Comparison of ENCODE assay signal across 8 cellular contexts in the genomic region with DNA sequence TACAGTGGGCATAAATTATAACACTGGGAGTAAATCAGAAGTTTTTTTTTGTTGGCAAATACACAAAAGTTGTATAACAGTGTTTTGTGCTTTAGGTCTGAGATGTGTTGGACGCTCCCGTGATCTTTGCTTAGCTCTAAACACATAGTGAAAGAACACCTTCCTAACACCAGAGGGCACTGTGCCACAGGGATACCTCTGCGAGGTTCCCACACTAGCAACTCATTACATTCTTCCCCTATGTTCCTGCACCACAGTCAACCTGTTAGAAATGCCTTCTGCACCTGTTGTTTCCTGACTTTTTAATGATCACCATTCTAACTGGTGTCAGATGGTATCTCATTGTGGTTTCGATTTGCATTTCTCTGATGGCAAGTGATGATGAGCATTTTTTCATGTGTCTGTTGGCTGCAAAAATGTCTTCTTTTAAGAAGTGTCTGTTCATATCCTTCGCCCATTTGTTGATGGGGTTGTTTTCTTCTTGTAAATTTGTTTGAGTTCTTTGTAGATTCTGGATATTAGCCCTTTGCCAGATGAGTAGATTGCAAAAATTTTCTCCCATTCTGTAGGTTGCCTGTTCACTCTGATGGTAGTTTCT. TPM values are rescaled to one million over a fixed set of nuclear protein-coding genes. Genes with fewer than 3 reads are reported as not detected.
DNase-seq lines count a peak whose midpoint lies in the region; ATAC-seq, FAIRE-seq and TF ChIP-seq lines count a peak whose summit lies in the region.
"Not testable (repeated sequence)": the region's sequence is repeated elsewhere in the genome, so short reads cannot be mapped to it uniquely, and the experiment has no call there.

No MANE protein-coding gene starts in this region.

- not testable (repeated sequence) for H3K4me2 ChIP-seq in mammary epithelial cell (ENCODE audit: insufficient read depth, low read depth, low read length); keratinocyte (ENCODE audit: control insufficient read depth, extremely low read depth, insufficient read depth, low read depth, low read length)

- H3K9me3 ChIP-seq in CD4-positive, alpha-beta memory T cell (ENCODE audit: control insufficient read depth in 1 of 2, low read length in 2 of 2); mammary epithelial cell (replicated peaks; ENCODE audit: insufficient read depth, low read length); keratinocyte (ENCODE audit: control insufficient read depth, low read depth, low read length): not testable (repeated sequence)

- dilution Hi-C loops in mammary epithelial cell (cut with HindIII; ENCODE audit: low sequenced_read_pairs); keratinocyte (cut with MboI; ENCODE audit: extremely low pct_ligation_motif_present, low sequenced_read_pairs): not testable (repeated sequence)

- intact Hi-C loops in CD4-positive, alpha-beta memory T cell (cut with micrococcal nuclease): loop anchor here (1.0 to 2.0 kb wide), 3 partner anchors 35 to 534 kb away; no protein-coding TSS in a partner anchor
- intact Hi-C loops in mammary epithelial cell (cut with micrococcal nuclease): loop anchor here (1.0 to 5.0 kb wide), 4 partner anchors 365 to 1031 kb away; no protein-coding TSS in a partner anchor

- H4K20me1 ChIP-seq in mammary epithelial cell (ENCODE audit: insufficient read depth, low read length); keratinocyte (ENCODE audit: control insufficient read depth, extremely low read depth, insufficient read depth, low read length): not testable (repeated sequence)

- BruUV-seq in mammary epithelial cell (replicated peaks; lab: Mats Ljungman, UMichigan): not testable (repeated sequence)

- H3K4me1 Mint-ChIP-seq in CD4-positive, alpha-beta memory T cell: peaks cover 7 to 13% (median 9%) of the 10 kb centered on the region in 4 donors

- H3K27me3 Mint-ChIP-seq in CD4-positive, alpha-beta memory T cell: not testable (repeated sequence)

- CTCF ChIA-PET in CD4-positive, alpha-beta memory T cell (lab: Charles Lee; ENCODE audit: partially characterized antibody): interaction anchor here (0.7 to 4.1 kb wide), 15 partner anchors 10 to 572 kb away, joined by 3 to 71 read pairs (median 3); a partner anchor contains a TSS
- CTCF ChIA-PET in mammary epithelial cell (lab: Charles Lee; ENCODE audit: low non-redundant PET): interaction anchor here (0.6 to 1.0 kb wide), 5 partner anchors 204 to 561 kb away, joined by 3 to 16 read pairs (median 3); no protein-coding TSS in a partner anchor

- H3K27me3 ChIP-seq in CD4-positive, alpha-beta memory T cell (ENCODE audit: insufficient read depth, low read length); mammary epithelial cell (ENCODE audit: insufficient read depth, low read length); keratinocyte (ENCODE audit: control insufficient read depth, extremely low read depth, insufficient read depth, low read length): not testable (repeated sequence)

- not testable (repeated sequence) for H3K27ac ChIP-seq in CD4-positive, alpha-beta memory T cell (ENCODE audit: low read depth, low read length); mammary epithelial cell (ENCODE audit: insufficient read depth, low read depth, low read length); keratinocyte (ENCODE audit: control insufficient read depth, insufficient read depth, low read length)

- POLR2A ChIA-PET in CD4-positive, alpha-beta memory T cell (lab: Charles Lee; ENCODE audit: partially characterized antibody): interaction anchor here (0.8 kb wide), 1 partner anchor 16 kb away, joined by 3 read pairs; no protein-coding TSS in a partner anchor

- 19% methylated on average over 5 of the region's 5 CpGs for WGBS in mammary epithelial cell (ENCODE audit: low coverage, missing lambda C conversion rate)

- TF ChIP-seq CTCF in mammary epithelial cell (conservative IDR thresholded peaks at IDR 0.05 in 1 of 2, IDR thresholded peaks at IDR 0.05 in 1 of 2; ENCODE audit: extremely low read depth in 1 of 2, insufficient read depth in 1 of 2, low read depth in 1 of 2, low read length in 2 of 2) (peak; percentile 74 to 86), keratinocyte (optimal IDR thresholded peaks at IDR 0.05 in 1 of 3, IDR thresholded peaks at IDR 0.05 in 1 of 3, conservative IDR thresholded peaks at IDR 0.05 in 1 of 3; ENCODE audit: extremely low read depth in 1 of 3, insufficient read depth in 2 of 3, low read length in 3 of 3) (peak; percentile 72 to 90 (median 75))

- H3K4me3 ChIP-seq in CD4-positive, alpha-beta memory T cell (ENCODE audit: low read length in 2 of 2); mammary epithelial cell (replicated peaks in 1 of 3; ENCODE audit: insufficient read depth in 1 of 3, low read depth in 2 of 3, low read length in 3 of 3); keratinocyte (ENCODE audit: control insufficient read depth in 2 of 3, extremely low read depth in 1 of 3, insufficient read depth in 2 of 3, low read depth in 1 of 3, low read length in 3 of 3): not testable (repeated sequence)

- H3K79me2 ChIP-seq in mammary epithelial cell (ENCODE audit: insufficient read depth, low read length) (peaks cover 26% of the 10 kb centered on the region), keratinocyte (ENCODE audit: control insufficient read depth, insufficient read depth, low read length) (peaks cover 17% of the 10 kb centered on the region)

- peak; percentile 63 to 75 (median 70) for DNase-seq in CD4-positive, alpha-beta memory T cell
- DNase-seq in NCI-H345 treated with DMSO at 0.1 percent for 48 hours (lab: John Stamatoyannopoulos, UW; ENCODE audit: unreplicated experiment) (peak; percentile 69), mammary epithelial cell (peak; percentile 70), keratinocyte (ENCODE audit: low read depth, low spot score) (peak; percentile 38)
- DNase-seq in activated CD4-positive, CD25-positive, alpha-beta regulatory T cell (lab: John Stamatoyannopoulos, UW): peak; percentile 10 to 32 (median 20)
- peak; percentile 59 for DNase-seq in stimulated activated CD4-positive, alpha-beta T cell treated with anti-CD3 and anti-CD28 coated beads, Interleukin-2, amount 100 ng/mL, for 4 hours (ENCODE audit: low read depth)

- H3K4me1 ChIP-seq in CD4-positive, alpha-beta memory T cell (ENCODE audit: insufficient read depth, low read length): peaks cover 19% of the 10 kb centered on the region
- H3K4me1 ChIP-seq in mammary epithelial cell (ENCODE audit: insufficient read depth, low read length); keratinocyte (ENCODE audit: control insufficient read depth, extremely low read depth, insufficient read depth, low read length): not testable (repeated sequence)

- H3K4me3 Mint-ChIP-seq in CD4-positive, alpha-beta memory T cell: peak overlapping the region in 1 of 8 donors; percentile 1

- H3K36me3 ChIP-seq in CD4-positive, alpha-beta memory T cell (ENCODE audit: insufficient read depth, low read length); mammary epithelial cell (ENCODE audit: insufficient read depth, low read length); keratinocyte (ENCODE audit: control insufficient read depth in 2 of 2, extremely low read depth in 1 of 2, insufficient read depth in 2 of 2, low read length in 2 of 2): not testable (repeated sequence)

- not testable (repeated sequence) for H3K36me3 Mint-ChIP-seq in CD4-positive, alpha-beta memory T cell

- H2AFZ ChIP-seq in mammary epithelial cell (ENCODE audit: low read depth, low read length); keratinocyte (ENCODE audit: control insufficient read depth, low read length): not testable (repeated sequence)

- H3K27ac Mint-ChIP-seq in CD4-positive, alpha-beta memory T cell: peak overlapping the region in 3 of 7 donors; percentile 9 to 71 (median 59)

- in situ Hi-C loops in mammary epithelial cell (cut with MboI; ENCODE audit: low sequenced_read_pairs in 2 of 2): loop anchor here in 1 of 2 donors (25.0 kb wide), 1 partner anchor 1026 kb away; no protein-coding TSS in a partner anchor

- peak; percentile 57 for FAIRE-seq in keratinocyte (lab: Jason Lieb, UNC)

- ATAC-seq in GM19395 (IDR thresholded peaks at IDR 0.05; ENCODE audit: unreplicated experiment): peak; percentile 55
- peak; percentile 46 for ATAC-seq in HG03432 (IDR thresholded peaks at IDR 0.05; ENCODE audit: unreplicated experiment)

- H3K9me1 ChIP-seq in keratinocyte (ENCODE audit: control insufficient read depth, extremely low read depth, insufficient read depth, low read length): not testable (repeated sequence)

- not testable (repeated sequence) for H3K9me3 Mint-ChIP-seq in CD4-positive, alpha-beta memory T cell

- H3K9ac ChIP-seq in mammary epithelial cell (ENCODE audit: insufficient read depth, low read length); keratinocyte (ENCODE audit: control insufficient read depth, extremely low read depth, insufficient read depth, low read length): not testable (repeated sequence)

RNA-seq across cellular contexts. Expression of a gene that starts 4.8 kb away (rescaled TPM):
- total RNA-seq in CD4-positive, alpha-beta memory T cell: 100 to 1,000 TPM; 111 to 126 TPM
- polyA plus RNA-seq in CD4-positive, alpha-beta memory T cell: 10 to 100 TPM; 51.9 to 61.3 TPM
- 100 to 1,000 TPM; 332 to 379 TPM for total RNA-seq in mammary epithelial cell
- polyA plus RNA-seq in mammary epithelial cell (147 TPM), keratinocyte (105 to 213 TPM (median 163 TPM) in 3 replicates)
- polyA minus RNA-seq in mammary epithelial cell (156 TPM), keratinocyte (58.2 to 116 TPM (median 72.0 TPM) in 3 replicates)
- polyA plus RNA-seq in keratinocyte (2011; ENCODE audit: low read depth): 329 TPM
- 113 and 198 TPM in 2 replicates for polyA plus RNA-seq in keratinocyte (2011; cell fraction: cytosol; rRNA removed)
- polyA plus RNA-seq in keratinocyte (2011; cell fraction: nucleus; rRNA removed): 115 and 168 TPM in 2 replicates
- polyA plus RNA-seq in keratinocyte (2012; ENCODE audit: low replicate concordance): 159 and 197 TPM in 2 replicates
- polyA minus RNA-seq in keratinocyte (2011; cell fraction: cytosol; rRNA and poly(A)+ RNA removed): 84.6 TPM
- 52.7 and 78.4 TPM in 2 replicates for polyA minus RNA-seq in keratinocyte (2011; cell fraction: nucleus; rRNA and poly(A)+ RNA removed)

Comparison
In these comparisons a context has a peak if more than half of its experiments do, and no peak if none do; other contexts are left out.
1. DNase-seq: peak in every context shown above with its lines; median percentile 70 in CD4-positive, alpha-beta memory T cell; 70 in mammary epithelial cell; 69 in NCI-H345 treated with DMSO at 0.1 percent for 48 hours; 59 in stimulated activated CD4-positive, alpha-beta T cell treated with anti-CD3 and anti-CD28 coated beads, Interleukin-2, amount 100 ng/mL, for 4 hours; 38 in keratinocyte; 20 in activated CD4-positive, CD25-positive, alpha-beta regulatory T cell.